ENCODE assay signal across 9 cellular contexts in genomic region chr3:113070226-113071220, GRCh38.
DNase-seq lines count a peak whose midpoint lies in the region; ATAC-seq and TF ChIP-seq lines count a peak whose summit lies in the region.
"Had no signal": no experiment of that assay in that cellular context is flagged by ENCODE, and none has a peak within 500 bp of the region (broad histone marks: within the 10 kb centered on the region; RNA-seq: fewer than 3 reads in every experiment).

No MANE protein-coding gene starts in this region.

- POLR2A ChIA-PET in OCI-LY7 (lab: Charles Lee): interaction anchor here (1.6 kb wide), 1 partner anchor 12 kb away, joined by 5 read pairs; no protein-coding TSS in a partner anchor

- H3K4me3 ChIP-seq in esophagus muscularis mucosa: no peak overlapping the region
- H3K4me3 ChIP-seq in OCI-LY7 (ENCODE audit: low read depth, low read length, poor library complexity, severe bottlenecking): no peak overlapping the region
- H3K4me3 ChIP-seq in H7 (ENCODE audit: insufficient read depth, low read depth, low read length): no peak overlapping the region

- H3K27ac ChIP-seq in esophagus muscularis mucosa (replicated peaks in 1 of 4): peak overlapping the region in 3 of 4 donors; percentile 15 to 57 (median 19)
- H3K27ac ChIP-seq in OCI-LY7 (ENCODE audit: low read depth, low read length, poor library complexity, severe bottlenecking): no peak overlapping the region

- H3K9me2 ChIP-seq in OCI-LY7 (ENCODE audit: insufficient read depth, low read length): no peaks in the 10 kb centered on the region

- H2AFZ ChIP-seq in OCI-LY7 (ENCODE audit: low read length): no peak overlapping the region

- H3K9me3 Mint-ChIP-seq in activated naive CD4-positive, alpha-beta T cell treated with anti-CD3 and anti-CD28 coated beads for 36 hours: peaks cover 15% of the 10 kb centered on the region

- no peak overlapping the region for H3K4me3 Mint-ChIP-seq in activated naive CD4-positive, alpha-beta T cell treated with anti-CD3 and anti-CD28 coated beads for 36 hours
- H3K4me3 Mint-ChIP-seq: CD8-positive, alpha-beta memory T cell had no signal

- H3K4me2 ChIP-seq in OCI-LY7 (ENCODE audit: low read length): no peak overlapping the region

- H3K9me3 ChIP-seq in esophagus muscularis mucosa (peaks cover 0 to 5% (median 0%) of the 10 kb centered on the region in 4 donors), OCI-LY7 (ENCODE audit: low read length) (no peaks in the 10 kb centered on the region)

- TF ChIP-seq CTCF in esophagus muscularis mucosa (IDR thresholded peaks at IDR 0.05) (no peak), OCI-LY7 (conservative IDR thresholded peaks at IDR 0.05; ENCODE audit: low read length) (no peak)

- H3K4me1 ChIP-seq in esophagus muscularis mucosa (peaks cover 0 to 13% (median 12%) of the 10 kb centered on the region in 4 donors), OCI-LY7 (ENCODE audit: insufficient read depth, low read length, poor library complexity, severe bottlenecking) (no peaks in the 10 kb centered on the region)

- H3K36me3 Mint-ChIP-seq in activated naive CD4-positive, alpha-beta T cell treated with anti-CD3 and anti-CD28 coated beads for 36 hours (ENCODE audit: low read depth): peaks cover 36% of the 10 kb centered on the region

- no peak for TF ChIP-seq POLR2A in esophagus muscularis mucosa (IDR thresholded peaks at IDR 0.05; ENCODE audit: low read depth)

- H3K4me1 Mint-ChIP-seq in activated naive CD4-positive, alpha-beta T cell treated with anti-CD3 and anti-CD28 coated beads for 36 hours (ENCODE audit: low read depth): no peaks in the 10 kb centered on the region
- H3K4me1 Mint-ChIP-seq: CD8-positive, alpha-beta memory T cell had no signal

- DNase-seq in AG20443 (ENCODE audit: low spot score): peak; percentile 64
- DNase-seq in esophagus muscularis mucosa (ENCODE audit: extremely low spot score): no peak
- no peak for DNase-seq in NCI-H526 (lab: John Stamatoyannopoulos, UW)
- no peak for DNase-seq in OCI-LY7 (ENCODE audit: low spot score)
- no peak for DNase-seq in activated naive CD4-positive, alpha-beta T cell treated with anti-CD3 and anti-CD28 coated beads for 36 hours
- no peak for DNase-seq in H7
- DNase-seq: CD8-positive, alpha-beta memory T cell had no signal

- ATAC-seq in GM19463 (IDR thresholded peaks at IDR 0.05; ENCODE audit: unreplicated experiment) (peak; percentile 100), HG03175 (IDR thresholded peaks at IDR 0.05; ENCODE audit: unreplicated experiment) (peak; percentile 99)

- CTCF ChIA-PET in OCI-LY7 (lab: Charles Lee; ENCODE audit: unreplicated experiment): interaction anchor here (1.0 kb wide), 1 partner anchor 8 kb away, joined by 4 read pairs; no protein-coding TSS in a partner anchor
- CTCF ChIA-PET in activated naive CD4-positive, alpha-beta T cell treated with anti-CD3 and anti-CD28 coated beads for 36 hours (lab: Charles Lee): interaction anchor here (1.8 kb wide), 1 partner anchor 218 kb away, joined by 7 read pairs; no protein-coding TSS in a partner anchor

- no peaks in the 10 kb centered on the region for H4K20me1 ChIP-seq in OCI-LY7 (ENCODE audit: insufficient read depth, low read length)

- no peaks in the 10 kb centered on the region for H3K36me3 ChIP-seq in esophagus muscularis mucosa
- no peaks in the 10 kb centered on the region for H3K36me3 ChIP-seq in OCI-LY7 (ENCODE audit: insufficient read depth, low read length)
- H3K36me3 ChIP-seq in H7 (replicated peaks; ENCODE audit: control insufficient read depth, insufficient read depth, low read length): no peaks in the 10 kb centered on the region

- WGBS in esophagus muscularis mucosa: 44% methylated on average over 5 of the region's 5 CpGs

- no TSS peak for BruUV-seq in OCI-LY7 (replicated peaks; lab: Mats Ljungman, UMichigan)

- intact Hi-C loops in esophagus muscularis mucosa (cut with DNase I) (no loop called here), OCI-LY7 (cut with micrococcal nuclease; ENCODE audit: unreplicated experiment) (no loop called here)
- intact Hi-C loops in activated naive CD4-positive, alpha-beta T cell treated with anti-CD3 and anti-CD28 coated beads for 36 hours (cut with micrococcal nuclease): no loop called here

- H3K79me2 ChIP-seq in OCI-LY7 (ENCODE audit: insufficient read depth, low read depth, low read length): no peaks in the 10 kb centered on the region

- H3K27me3 Mint-ChIP-seq in activated naive CD4-positive, alpha-beta T cell treated with anti-CD3 and anti-CD28 coated beads for 36 hours (ENCODE audit: low read depth): no peaks in the 10 kb centered on the region

- TF ChIP-seq EP300 in esophagus muscularis mucosa (IDR thresholded peaks at IDR 0.05): no peak

- H3K27ac Mint-ChIP-seq in activated naive CD4-positive, alpha-beta T cell treated with anti-CD3 and anti-CD28 coated beads for 36 hours: no peak overlapping the region
- H3K27ac Mint-ChIP-seq: CD8-positive, alpha-beta memory T cell had no signal

- H3K27me3 ChIP-seq in esophagus muscularis mucosa (no peaks in the 10 kb centered on the region), H7 (ENCODE audit: control insufficient read depth, insufficient read depth, low read length) (no peaks in the 10 kb centered on the region)
